ENCODE assay signal across 22 cellular contexts in genomic region chr19:45244133-45244532, GRCh38. TPM values are rescaled to one million over a fixed set of nuclear protein-coding genes. Genes with fewer than 3 reads are reported as not detected.
"Had no signal": no experiment of that assay in that cellular context is flagged by ENCODE, and none has a peak within 500 bp of the region (broad histone marks: within the 10 kb centered on the region; RNA-seq: fewer than 3 reads in every experiment).

No MANE protein-coding gene starts in this region.

- H3K9me3 ChIP-seq: left lung, tibial nerve, vagina had no signal

- H3K27ac Mint-ChIP-seq: activated B cell treated with CpG ODN at 0.5 μM for 24 hours; activated CD4-positive, alpha-beta memory T cell treated with anti-CD3 and anti-CD28 coated beads for 36 hours; activated naive CD8-positive, alpha-beta T cell; activated T-helper 1 cell treated with anti-CD3 and anti-CD28 coated beads, Interleukin-12 subunit alpha, Interleukin-12 subunit beta, Interleukin-2, Interleukin-4 antibody, amounts not matched to agents 30 ng/mL and 10 ng/mL and 1 ng/mL, durations not matched to agents 14 hours and 24 hours and 36 hours; dendritic cell treated with granulocyte-macrophage colony-stimulating factor and Interleukin-4, amounts not matched to agents 40 ng/mL and 50 ng/mL, for 4 days; effector memory CD8-positive, alpha-beta T cell; memory B cell; naive thymus-derived CD4-positive, alpha-beta T cell; T-cell had no signal

- ATAC-seq: effector memory CD8-positive, alpha-beta T cell; foreskin keratinocyte; left lung; naive thymus-derived CD4-positive, alpha-beta T cell; stimulated activated naive CD8-positive, alpha-beta T cell treated with anti-CD3 and anti-CD28 coated beads, Interleukin-15, Interleukin-2, amounts not matched to agents 100 U/mL and 50 U/mL, for 24 hours; T-cell had no signal

- H3K27me3 ChIP-seq: foreskin keratinocyte, left lung, tibial nerve, vagina had no signal

- FAIRE-seq: keratinocyte had no signal

- H3K27ac ChIP-seq: epithelial cell of prostate, foreskin keratinocyte, left lung, tibial nerve, vagina had no signal

- DNase-seq: activated B cell treated with CpG ODN at 0.5 μM for 24 hours; activated CD4-positive, alpha-beta memory T cell treated with anti-CD3 and anti-CD28 coated beads for 36 hours; activated CD4-positive, alpha-beta T cell treated with anti-CD3 and anti-CD28 coated beads for 4 hours; activated T-cell treated with anti-CD3 and anti-CD28 coated beads for 4 hours; effector memory CD8-positive, alpha-beta T cell; foreskin keratinocyte; glutamatergic neuron; left lung; naive thymus-derived CD4-positive, alpha-beta T cell; nucleus accumbens; retina; stimulated activated naive CD8-positive, alpha-beta T cell treated with anti-CD3 and anti-CD28 coated beads, Interleukin-15, Interleukin-2, amounts not matched to agents 100 U/mL and 50 U/mL, for 24 hours; T-cell had no signal

- H3K9me3 Mint-ChIP-seq: activated B cell treated with CpG ODN at 0.5 μM for 24 hours; activated CD4-positive, alpha-beta memory T cell treated with anti-CD3 and anti-CD28 coated beads for 36 hours; activated T-helper 1 cell treated with anti-CD3 and anti-CD28 coated beads, Interleukin-12 subunit alpha, Interleukin-12 subunit beta, Interleukin-2, Interleukin-4 antibody, amounts not matched to agents 30 ng/mL and 10 ng/mL and 1 ng/mL, durations not matched to agents 14 hours and 24 hours and 36 hours; dendritic cell treated with granulocyte-macrophage colony-stimulating factor and Interleukin-4, amounts not matched to agents 40 ng/mL and 50 ng/mL, for 4 days; effector memory CD8-positive, alpha-beta T cell; memory B cell; naive thymus-derived CD4-positive, alpha-beta T cell; T-cell had no signal

- H3K36me3 ChIP-seq: left lung, tibial nerve, vagina had no signal

- H3K4me1 ChIP-seq: foreskin keratinocyte had no signal

- H3K4me3 Mint-ChIP-seq: activated B cell treated with CpG ODN at 0.5 μM for 24 hours; activated CD4-positive, alpha-beta memory T cell treated with anti-CD3 and anti-CD28 coated beads for 36 hours; activated naive CD8-positive, alpha-beta T cell; activated T-helper 1 cell treated with anti-CD3 and anti-CD28 coated beads, Interleukin-12 subunit alpha, Interleukin-12 subunit beta, Interleukin-2, Interleukin-4 antibody, amounts not matched to agents 30 ng/mL and 10 ng/mL and 1 ng/mL, durations not matched to agents 14 hours and 24 hours and 36 hours; dendritic cell treated with granulocyte-macrophage colony-stimulating factor and Interleukin-4, amounts not matched to agents 40 ng/mL and 50 ng/mL, for 4 days; effector memory CD8-positive, alpha-beta T cell; memory B cell; naive thymus-derived CD4-positive, alpha-beta T cell; T-cell had no signal

- H3K4me3 ChIP-seq: tibial nerve had no signal

- H3K36me3 Mint-ChIP-seq: activated CD4-positive, alpha-beta memory T cell treated with anti-CD3 and anti-CD28 coated beads for 36 hours; activated naive CD8-positive, alpha-beta T cell; memory B cell; naive thymus-derived CD4-positive, alpha-beta T cell; T-cell had no signal

RNA-seq across cellular contexts. Expression of gene EXOC3L2, which starts 1.1 kb away (rescaled TPM):
- total RNA-seq: activated B cell treated with CpG ODN at 0.5 μM for 24 hours; activated CD4-positive, alpha-beta memory T cell treated with anti-CD3 and anti-CD28 coated beads for 36 hours; activated T-helper 1 cell treated with anti-CD3 and anti-CD28 coated beads, Interleukin-12 subunit alpha, Interleukin-12 subunit beta, Interleukin-2, Interleukin-4 antibody, amounts not matched to agents 30 ng/mL and 10 ng/mL and 1 ng/mL, durations not matched to agents 14 hours and 24 hours and 36 hours; fibroblast of lung; naive thymus-derived CD4-positive, alpha-beta T cell; T-cell had no signal
- polyA plus RNA-seq: fibroblast of lung; naive thymus-derived CD4-positive, alpha-beta T cell had no signal
